3 cellular contexts compared by ENCODE assay signal in the genomic region with DNA sequence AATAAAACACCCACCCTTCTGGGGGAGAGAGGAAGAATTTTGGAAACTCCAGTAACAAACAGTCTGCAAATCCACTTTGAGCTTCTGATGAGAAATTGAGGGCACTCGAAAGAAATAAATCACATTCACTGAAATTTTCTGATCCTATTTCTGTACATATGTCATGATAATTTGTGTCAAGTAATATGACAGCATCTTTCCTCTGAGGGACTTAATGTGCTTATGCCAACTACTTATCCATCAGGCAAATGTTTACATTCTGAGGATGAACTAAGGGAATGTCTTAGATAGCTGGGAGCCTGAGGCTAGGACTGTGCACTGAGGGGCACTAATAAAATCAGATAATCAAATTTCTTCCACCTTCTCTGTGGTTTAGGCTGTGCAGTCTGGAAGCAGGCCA.
"Had no signal": no experiment of that assay in that cellular context is flagged by ENCODE, and none has a peak within 500 bp of the region (broad histone marks: within the 10 kb centered on the region; RNA-seq: fewer than 3 reads in every experiment).

No MANE protein-coding gene starts in this region.

- DNase-seq: GDM1, GF-D8 had no signal

- H3K4me3 ChIP-seq: GM12878 had no signal
